In the genomic region with DNA sequence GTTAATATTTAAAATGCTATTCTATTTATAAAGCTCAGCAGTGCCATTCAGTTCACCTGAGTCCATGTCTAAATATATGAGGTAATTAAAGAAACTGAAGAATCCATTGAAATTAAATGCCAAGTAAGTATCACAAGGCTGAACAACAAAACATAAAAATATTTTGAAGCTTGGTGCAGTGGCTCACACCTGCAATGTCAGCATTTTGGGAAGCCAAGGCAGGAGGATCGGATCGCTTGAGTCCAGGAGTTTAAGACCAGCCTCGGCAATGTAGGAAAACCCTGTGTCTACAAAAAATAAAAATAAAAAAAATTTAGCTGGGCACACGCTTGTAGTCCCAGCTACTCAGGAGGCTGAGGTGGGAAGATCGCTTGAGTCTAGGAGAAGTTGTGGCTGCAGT, we compare ENCODE assay signal across 26 cellular contexts.
"Had no signal": no experiment of that assay in that cellular context is flagged by ENCODE, and none has a peak within 500 bp of the region (broad histone marks: within the 10 kb centered on the region; RNA-seq: fewer than 3 reads in every experiment).

No MANE protein-coding gene starts in this region.

- DNase-seq: activated CD4-positive, alpha-beta T cell treated with anti-CD3 and anti-CD28 coated beads for 36 hours; activated CD4-positive, CD25-positive, alpha-beta regulatory T cell; activated effector memory CD4-positive, alpha-beta T cell treated with Interleukin-2 at 50 U/mL for 16 hours; activated naive CD4-positive, alpha-beta T cell treated with Interleukin-2 at 50 U/mL for 16 hours; activated naive CD8-positive, alpha-beta T cell treated with anti-CD3 and anti-CD28 coated beads, Interleukin-2, amount 10 ng/mL, durations not matched to agents 7 days and 5 days; activated T-cell treated with anti-CD3 and anti-CD28 coated beads for 4 hours; brain microvascular endothelial cell; caudate nucleus; foreskin keratinocyte; kidney glomerular epithelial cell; left lung; lower lobe of right lung; mesendoderm; mucosa of descending colon; stimulated activated CD4-positive, alpha-beta T cell treated with anti-CD3 and anti-CD28 coated beads, Interleukin-12 subunit alpha, Interleukin-12 subunit beta, amount 100 ng/mL, for 4 hours; stimulated activated CD4-positive, alpha-beta T cell treated with anti-CD3 and anti-CD28 coated beads, Interleukin-4, amount 100 ng/mL, for 24 hours; trophoblast cell had no signal

- H3K4me1 ChIP-seq: ascending aorta, left lung had no signal

- H3K36me3 ChIP-seq: ascending aorta, brain microvascular endothelial cell, left lung, lower lobe of right lung, neutrophil, thoracic aorta had no signal

- H3K4me3 ChIP-seq: ascending aorta, left lung, lower lobe of right lung, mucosa of descending colon, skin epidermis, thoracic aorta had no signal

- FAIRE-seq: endothelial cell of umbilical vein, urothelium cell line had no signal

- ATAC-seq: activated CD4-positive, alpha-beta T cell treated with anti-CD3 and anti-CD28 coated beads for 36 hours; esophagus mucosa; foreskin keratinocyte; left lung; lower lobe of right lung; sciatic nerve; stimulated activated effector memory CD8-positive, alpha-beta T cell treated with anti-CD3 and anti-CD28 coated beads, Interleukin-12 subunit alpha, Interleukin-12 subunit beta, amount 100 ng/mL, for 72 hours had no signal

- H3K27me3 ChIP-seq: ascending aorta, brain microvascular endothelial cell, foreskin keratinocyte, left lung, neutrophil had no signal

- H3K9me3 ChIP-seq: ascending aorta, left lung, lower lobe of right lung, mucosa of descending colon, neutrophil, thoracic aorta had no signal

- H3K27ac ChIP-seq: ascending aorta, brain microvascular endothelial cell, left lung, lower lobe of right lung, thoracic aorta had no signal
